Comparison of ENCODE assay signal across 17 cellular contexts in the genomic region with DNA sequence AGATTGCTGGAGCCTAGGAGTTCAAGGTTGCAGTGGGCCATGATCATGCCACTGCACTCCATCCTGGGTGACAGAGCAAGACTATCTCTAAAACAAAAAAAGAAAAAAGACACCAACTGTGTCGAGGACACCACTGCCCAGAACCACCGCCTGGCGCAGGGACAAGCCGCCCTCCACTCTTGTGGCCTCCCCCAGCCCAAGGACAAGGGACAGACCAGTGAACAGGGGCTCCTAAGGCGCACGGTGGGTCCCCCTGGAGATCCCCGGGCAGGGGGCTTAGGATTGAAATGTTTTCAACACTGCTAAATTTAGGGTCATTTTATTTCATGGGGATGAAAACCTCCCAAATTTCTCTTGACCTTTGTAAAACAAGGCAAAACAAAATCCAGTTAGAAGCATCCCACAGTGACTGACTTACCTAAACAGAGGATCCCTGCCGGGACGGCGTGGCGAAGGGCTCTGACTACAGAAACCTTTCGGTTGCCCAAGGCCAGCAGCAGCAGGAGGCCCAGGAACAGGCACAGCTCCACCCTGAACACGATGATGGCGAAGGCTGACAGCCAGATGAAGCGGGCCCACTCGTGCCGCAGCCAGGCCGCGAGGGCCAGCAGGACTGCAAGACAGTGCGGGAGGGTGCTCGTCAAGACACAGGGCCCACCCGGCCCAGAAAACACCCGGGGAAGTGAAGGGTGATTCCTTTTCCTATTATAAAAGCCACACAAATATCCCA. TPM values are rescaled to one million over a fixed set of nuclear protein-coding genes. Genes with fewer than 3 reads are reported as not detected.
DNase-seq lines count a peak whose midpoint lies in the region; FAIRE-seq and TF ChIP-seq lines count a peak whose summit lies in the region.
"Had no signal": no experiment of that assay in that cellular context is flagged by ENCODE, and none has a peak within 500 bp of the region (broad histone marks: within the 10 kb centered on the region; RNA-seq: fewer than 3 reads in every experiment).

No MANE protein-coding gene starts in this region.

- no peak for DNase-seq in activated T-cell treated with anti-CD3 and anti-CD28 coated beads, Interleukin-2, amount 50 U/mL, for 24 hours
- no peak for DNase-seq in activated T-cell treated with anti-CD3 and anti-CD28 coated beads, Interleukin-2, amount 50 U/mL, for 1 hour
- DNase-seq in kidney = peak; percentile 73
- no peak for DNase-seq in nephron progenitor cell
- no peak for DNase-seq in stimulated activated CD4-positive, alpha-beta T cell treated with anti-CD3 and anti-CD28 coated beads, Interleukin-4, amount 100 ng/mL, for 1 hour
- DNase-seq in NCI-H510A treated with DMSO at 0.1 percent for 48 hours (lab: John Stamatoyannopoulos, UW) = no peak
- no peak for DNase-seq in NCI-H146 (lab: John Stamatoyannopoulos, UW)
- DNase-seq: 8988T; ACHN; C1 segment of cervical spinal cord; Calu3; CD4-positive, alpha-beta T cell; DMS 273 treated with DMSO at 0.1 percent for 48 hours; GM23248; H7 had no signal

- no peak overlapping the region for H3K4me3 Mint-ChIP-seq in activated T-cell treated with anti-CD3 and anti-CD28 coated beads, Interleukin-2, amount 50 U/mL, for 24 hours
- no peak overlapping the region for H3K4me3 Mint-ChIP-seq in nephron progenitor cell
- H3K4me3 Mint-ChIP-seq: CD4-positive, alpha-beta T cell had no signal

- H3K36me3 ChIP-seq in kidney (ENCODE audit: control insufficient read depth in 1 of 2, insufficient read depth in 2 of 2, low read length in 2 of 2) = peaks cover 9 to 14% of the 10 kb centered on the region in 2 donors

- no peaks in the 10 kb centered on the region for H3K4me1 Mint-ChIP-seq in activated T-cell treated with anti-CD3 and anti-CD28 coated beads, Interleukin-2, amount 50 U/mL, for 24 hours (ENCODE audit: low read depth)
- no peaks in the 10 kb centered on the region for H3K4me1 Mint-ChIP-seq in nephron progenitor cell

- H3K9me3 Mint-ChIP-seq in activated T-cell treated with anti-CD3 and anti-CD28 coated beads, Interleukin-2, amount 50 U/mL, for 24 hours = no peaks in the 10 kb centered on the region
- no peaks in the 10 kb centered on the region for H3K9me3 Mint-ChIP-seq in nephron progenitor cell
- H3K9me3 Mint-ChIP-seq: CD4-positive, alpha-beta T cell had no signal

- H3K27ac Mint-ChIP-seq in activated T-cell treated with anti-CD3 and anti-CD28 coated beads, Interleukin-2, amount 50 U/mL, for 24 hours = peak overlapping the region; percentile 18
- peak overlapping the region; percentile 59 for H3K27ac Mint-ChIP-seq in nephron progenitor cell
- H3K27ac Mint-ChIP-seq: CD4-positive, alpha-beta T cell had no signal

- no peak for FAIRE-seq in kidney (lab: Jason Lieb, UNC)
- FAIRE-seq: GM12878, GM18507 had no signal

- H3K36me3 Mint-ChIP-seq in activated T-cell treated with anti-CD3 and anti-CD28 coated beads, Interleukin-2, amount 50 U/mL, for 24 hours (ENCODE audit: low read depth) = peaks cover 77% of the 10 kb centered on the region
- H3K36me3 Mint-ChIP-seq in nephron progenitor cell (ENCODE audit: low read depth) = peaks cover 25% of the 10 kb centered on the region

- H3K9ac ChIP-seq in kidney (ENCODE audit: low read length in 2 of 2) = no peak overlapping the region
- H3K9ac ChIP-seq: GM23248 had no signal

- intact Hi-C loops in kidney (cut with DNase I) = no loop called here

- TF ChIP-seq CTCF in kidney (IDR thresholded peaks at IDR 0.05; ENCODE audit: borderline replicate concordance, extremely low read depth, insufficient read depth) (no peak), nephron progenitor cell (IDR thresholded peaks at IDR 0.05) (no peak)

- no peaks in the 10 kb centered on the region for H3K4me1 ChIP-seq in kidney (ENCODE audit: control insufficient read depth in 1 of 2, insufficient read depth in 1 of 2, low read depth in 1 of 2, low read length in 2 of 2)

- H3K27ac ChIP-seq in kidney (ENCODE audit: low read depth in 2 of 2, low read length in 2 of 2) = no peak overlapping the region
- H3K27ac ChIP-seq: GM23248 had no signal

- H3K9me3 ChIP-seq in kidney (ENCODE audit: control insufficient read depth in 1 of 2, low read length in 2 of 2) = no peaks in the 10 kb centered on the region

- H3K27me3 Mint-ChIP-seq in activated T-cell treated with anti-CD3 and anti-CD28 coated beads, Interleukin-2, amount 50 U/mL, for 24 hours = no peaks in the 10 kb centered on the region
- no peaks in the 10 kb centered on the region for H3K27me3 Mint-ChIP-seq in nephron progenitor cell (ENCODE audit: low read depth, poor library complexity)
- H3K27me3 Mint-ChIP-seq: CD4-positive, alpha-beta T cell had no signal

- no peak overlapping the region for H3K4me3 ChIP-seq in kidney (ENCODE audit: low read length in 2 of 2)
- H3K4me3 ChIP-seq: GM12878, GM23248 had no signal

RNA-seq across cellular contexts. Expression of gene ALG12, which starts 8.6 kb away (rescaled TPM):
- total RNA-seq in kidney = 28.4 TPM
- polyA plus RNA-seq in kidney (ENCODE audit: insufficient read depth, low read depth, low replicate concordance) = 27.2 TPM

RNA-seq across cellular contexts. Expression of gene CRELD2, which starts 8.8 kb away (rescaled TPM):
- total RNA-seq in kidney = 54.0 TPM
- polyA plus RNA-seq in kidney (ENCODE audit: insufficient read depth, low read depth, low replicate concordance) = 37.3 TPM

RNA-seq across cellular contexts. Expression of gene PIM3, which starts 50.9 kb away (rescaled TPM):
- 107 TPM for total RNA-seq in kidney
- polyA plus RNA-seq in kidney (ENCODE audit: insufficient read depth, low read depth, low replicate concordance) = 96.5 TPM

RNA-seq across cellular contexts. Expression of gene ZBED4, which starts 56.0 kb away (rescaled TPM):
- total RNA-seq in kidney = 12.9 TPM
- 2.1 TPM for polyA plus RNA-seq in kidney (ENCODE audit: insufficient read depth, low read depth, low replicate concordance)
